ENCODE assay signal across 30 cellular contexts in the genomic region with DNA sequence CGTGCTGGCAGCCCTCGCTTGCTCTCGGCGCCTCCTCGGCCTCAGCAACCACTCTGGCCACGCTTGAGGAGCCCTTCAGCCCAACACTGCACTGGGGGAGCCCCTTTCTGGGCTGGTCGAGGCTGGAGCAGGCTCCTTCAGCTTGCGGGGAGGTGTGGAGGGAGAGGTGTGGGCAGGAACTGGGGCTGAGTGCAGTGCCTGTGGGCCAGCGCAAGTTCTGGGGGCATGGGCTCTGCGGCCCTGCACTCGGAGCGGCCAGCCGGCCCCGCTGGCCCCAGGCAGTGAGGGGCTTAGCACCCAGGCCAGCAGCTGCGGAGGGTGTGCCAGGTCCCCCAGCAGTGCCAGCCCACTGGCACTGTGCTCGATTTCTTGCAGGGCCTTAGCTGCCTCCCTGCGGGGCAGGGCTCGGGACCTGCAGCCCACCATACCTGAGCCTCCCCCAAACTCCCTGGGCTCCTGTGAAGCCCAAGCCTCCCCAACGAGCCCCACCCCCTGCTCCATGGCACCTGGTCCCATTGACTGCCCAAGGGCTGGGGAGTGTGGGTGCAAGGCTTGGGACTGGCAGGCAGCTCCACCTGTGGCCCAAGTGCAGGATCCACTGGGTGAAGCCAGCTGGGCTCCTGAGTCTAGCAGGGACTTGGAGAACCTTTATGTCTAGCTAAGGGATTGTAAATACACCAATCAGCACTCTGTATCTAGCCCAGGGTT.
DNase-seq lines count a peak whose midpoint lies in the region; ATAC-seq, FAIRE-seq and TF ChIP-seq lines count a peak whose summit lies in the region.
"Had no signal": no experiment of that assay in that cellular context is flagged by ENCODE, and none has a peak within 500 bp of the region (broad histone marks: within the 10 kb centered on the region; RNA-seq: fewer than 3 reads in every experiment).

No MANE protein-coding gene starts in this region.

- no peak overlapping the region for H3K4me3 Mint-ChIP-seq in chondrocyte (ENCODE audit: unreplicated experiment)
- H3K4me3 Mint-ChIP-seq: CD14-positive monocyte; CD4-positive, alpha-beta memory T cell; CD4-positive, CD25-positive, alpha-beta regulatory T cell; CD8-positive, alpha-beta memory T cell had no signal

- no peak for FAIRE-seq in kidney (lab: Jason Lieb, UNC)
- FAIRE-seq: A204.1, GM12878, GM12892, GM18507, GM19239 had no signal

- H3K9me3 Mint-ChIP-seq in chondrocyte (ENCODE audit: low read depth), result peaks cover 3% of the 10 kb centered on the region

- no peak for TF ChIP-seq CTCF in chondrocyte (IDR thresholded peaks at IDR 0.05)
- no peak for TF ChIP-seq CTCF in kidney (IDR thresholded peaks at IDR 0.05; ENCODE audit: borderline replicate concordance, extremely low read depth, insufficient read depth)

- no peak overlapping the region for H3K4me3 ChIP-seq in kidney (ENCODE audit: low read length in 2 of 2)
- H3K4me3 ChIP-seq: BLaER1, GM12878 had no signal

- ATAC-seq in Right ventricle myocardium superior (ENCODE audit: poor library complexity), result no peak
- ATAC-seq: GM12878 had no signal

- intact Hi-C loops in Right ventricle myocardium superior (cut with DNase I), result no loop called here
- intact Hi-C loops in cardiac septum (cut with DNase I), result no loop called here
- intact Hi-C loops in kidney (cut with DNase I), result no loop called here
- intact Hi-C loops in posterior vena cava (cut with DNase I), result no loop called here

- H3K9ac ChIP-seq in kidney (ENCODE audit: low read length in 2 of 2), result no peak overlapping the region
- H3K9ac ChIP-seq: BLaER1 had no signal

- H3K4me1 ChIP-seq in kidney (ENCODE audit: control insufficient read depth in 1 of 2, insufficient read depth in 1 of 2, low read depth in 1 of 2, low read length in 2 of 2), result no peaks in the 10 kb centered on the region
- H3K4me1 ChIP-seq: BE2C, BLaER1 had no signal

- H3K36me3 ChIP-seq in kidney (ENCODE audit: control insufficient read depth in 1 of 2, insufficient read depth in 2 of 2, low read length in 2 of 2), result no peaks in the 10 kb centered on the region
- H3K36me3 ChIP-seq: BE2C, BLaER1 had no signal

- H3K9me3 ChIP-seq in kidney (ENCODE audit: control insufficient read depth in 1 of 2, low read length in 2 of 2), result no peaks in the 10 kb centered on the region
- H3K9me3 ChIP-seq: BE2C, BLaER1 had no signal

- no peaks in the 10 kb centered on the region for H3K4me1 Mint-ChIP-seq in chondrocyte (ENCODE audit: low read depth)
- H3K4me1 Mint-ChIP-seq: CD14-positive monocyte; CD4-positive, alpha-beta memory T cell; CD4-positive, CD25-positive, alpha-beta regulatory T cell; CD8-positive, alpha-beta memory T cell had no signal

- H3K27ac ChIP-seq in kidney (ENCODE audit: low read depth in 2 of 2, low read length in 2 of 2), result no peak overlapping the region
- H3K27ac ChIP-seq: BLaER1 had no signal

- H3K27ac Mint-ChIP-seq in chondrocyte (ENCODE audit: unreplicated experiment), result no peak overlapping the region
- H3K27ac Mint-ChIP-seq: CD14-positive monocyte; CD4-positive, alpha-beta memory T cell; CD4-positive, CD25-positive, alpha-beta regulatory T cell; CD8-positive, alpha-beta memory T cell had no signal

- no peaks in the 10 kb centered on the region for H3K36me3 Mint-ChIP-seq in chondrocyte (ENCODE audit: low read depth)
- H3K36me3 Mint-ChIP-seq: CD14-positive monocyte; CD4-positive, alpha-beta memory T cell; CD4-positive, CD25-positive, alpha-beta regulatory T cell; CD8-positive, alpha-beta memory T cell had no signal

- H3K27me3 Mint-ChIP-seq in chondrocyte (ENCODE audit: low read depth), result no peaks in the 10 kb centered on the region
- H3K27me3 Mint-ChIP-seq: CD4-positive, alpha-beta memory T cell; CD4-positive, CD25-positive, alpha-beta regulatory T cell; CD8-positive, alpha-beta memory T cell had no signal

- DNase-seq in Right ventricle myocardium superior, result peak; percentile 30
- DNase-seq in cardiac septum (ENCODE audit: low spot score), result no peak
- peak; percentile 65 for DNase-seq in chondrocyte (ENCODE audit: low spot score)
- DNase-seq in kidney, result peak; percentile 56
- peak; percentile 70 for DNase-seq in posterior vena cava (ENCODE audit: low spot score)
- no peak for DNase-seq in NCI-H1417 treated with DMSO at 0.1 percent for 48 hours (lab: John Stamatoyannopoulos, UW)
- no peak for DNase-seq in NAMALWA (ENCODE audit: low spot score)
- DNase-seq in SW 1271 (lab: John Stamatoyannopoulos, UW), result no peak
- DNase-seq: 8988T; ACHN; BE2C; C1 segment of cervical spinal cord; CD4-positive, alpha-beta memory T cell; CD4-positive, CD25-positive, alpha-beta regulatory T cell; CD8-positive, alpha-beta memory T cell; COR-L47; DMS 273 treated with DMSO at 0.1 percent for 48 hours; DMS153; DMS53; DMS79; DND-41; EL; GDM1 had no signal

Comparison
In these comparisons a context has a peak if more than half of its experiments do, and no peak if none do; other contexts are left out.
1. DNase-seq: peak in Right ventricle myocardium superior (single experiment), chondrocyte (single experiment), kidney (single experiment) and posterior vena cava (single experiment); none in cardiac septum (single experiment), NCI-H1417 treated with DMSO at 0.1 percent for 48 hours (single experiment), NAMALWA (single experiment) and SW 1271 (0 of 2).